In the genomic region with DNA sequence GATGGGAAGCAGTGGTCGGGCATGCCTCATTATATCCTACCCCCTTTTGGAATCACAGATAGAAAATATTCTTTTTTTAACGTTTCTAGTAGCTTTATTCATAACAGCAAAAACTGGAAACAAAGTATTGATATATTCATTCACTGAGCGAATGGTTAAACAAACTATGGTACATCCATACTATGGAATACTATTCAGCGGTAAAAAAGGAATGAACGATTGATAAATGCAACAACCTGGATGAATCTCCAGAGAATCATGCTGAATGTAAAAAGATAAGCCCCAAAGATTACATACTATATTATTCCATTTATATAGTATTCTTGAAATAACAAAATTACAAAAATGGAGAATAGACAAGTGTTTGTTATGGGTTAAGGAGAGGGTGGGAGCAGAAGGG, we compare ENCODE assay signal across 10 cellular contexts. TPM values are rescaled to one million over a fixed set of nuclear protein-coding genes. Genes with fewer than 3 reads are reported as not detected.
"Had no signal": no experiment of that assay in that cellular context is flagged by ENCODE, and none has a peak within 500 bp of the region (broad histone marks: within the 10 kb centered on the region; RNA-seq: fewer than 3 reads in every experiment).

No MANE protein-coding gene starts in this region.

- DNase-seq: IMR-90, KBM-7, KG1 had no signal

- H3K27ac ChIP-seq: HL-60, KMS-11 had no signal

- FAIRE-seq: HepG2, HTR-8/SVneo had no signal

- H3K4me2 ChIP-seq: KMS-11 had no signal

- H3K9ac ChIP-seq: KMS-11 had no signal

- ATAC-seq: HepG2 had no signal

RNA-seq across cellular contexts. Expression of a gene that starts 7.5 kb away (rescaled TPM):
- total RNA-seq: HepG2, HT-29 had no signal
- polyA plus RNA-seq: HepG2, IgD-negative memory B cell had no signal

RNA-seq across cellular contexts. Expression of a gene that starts 22.0 kb away (rescaled TPM):
- total RNA-seq: HepG2, HT-29, HT1080 had no signal
- polyA plus RNA-seq: HepG2, IgD-negative memory B cell had no signal

RNA-seq across cellular contexts. Expression of a gene that starts 53.8 kb away (rescaled TPM):
- polyA plus RNA-seq: IgD-negative memory B cell had no signal

RNA-seq across cellular contexts. Expression of a gene that starts 57.7 kb away (rescaled TPM):
- total RNA-seq: HepG2, HT1080 had no signal
- polyA plus RNA-seq: HepG2, IgD-negative memory B cell had no signal
